Comparison of ENCODE assay signal across 8 cellular contexts in the genomic region with DNA sequence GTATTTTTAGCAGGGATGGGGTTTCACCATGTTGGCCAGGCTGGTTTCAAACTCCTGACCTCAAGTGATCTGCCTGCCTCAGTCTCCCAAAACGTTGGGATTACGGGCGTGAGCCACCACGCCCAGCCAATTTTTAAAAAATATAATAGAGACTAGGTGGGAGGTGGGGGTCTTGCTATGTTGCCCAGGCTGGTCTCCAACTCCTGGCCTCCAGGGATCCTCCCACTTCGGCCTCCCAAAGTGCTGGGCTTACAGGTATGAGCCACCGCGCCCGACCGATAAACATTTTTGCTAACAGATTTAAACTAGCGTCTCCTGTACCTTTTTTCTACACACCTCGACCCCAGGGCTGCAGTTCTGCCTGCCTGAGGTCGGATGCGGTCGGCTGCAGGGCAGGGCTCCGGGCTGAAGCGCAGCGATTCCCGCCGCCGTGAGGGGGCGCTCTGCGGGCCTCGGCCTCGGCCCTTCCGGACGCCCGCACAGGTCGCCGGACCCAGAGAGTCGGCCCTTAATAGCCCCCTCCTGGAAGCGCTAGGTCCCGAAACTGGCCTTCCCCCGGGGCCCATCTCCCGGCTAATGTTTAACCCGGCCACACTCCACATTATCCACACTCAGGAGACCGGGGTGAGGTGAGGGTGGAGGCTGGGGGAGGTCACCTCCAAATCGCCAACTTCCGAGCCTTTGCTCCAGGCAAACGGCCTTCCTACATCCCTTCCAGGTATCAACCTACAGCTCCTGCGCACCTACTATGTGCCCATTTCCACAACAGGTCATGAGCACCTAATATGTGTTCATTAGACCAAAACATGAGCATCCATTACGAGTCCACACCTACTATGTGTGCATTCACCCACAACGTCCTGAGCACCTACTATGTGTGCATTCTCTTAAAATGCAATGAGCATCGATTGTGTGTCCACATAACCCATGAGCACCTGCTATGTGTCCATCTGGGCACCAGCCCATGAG. TPM values are rescaled to one million over a fixed set of nuclear protein-coding genes. Genes with fewer than 3 reads are reported as not detected.
DNase-seq lines count a peak whose midpoint lies in the region; ATAC-seq and TF ChIP-seq lines count a peak whose summit lies in the region.

No MANE protein-coding gene starts in this region.

- CTCF ChIA-PET in GM10248 (lab: Yijun Ruan, JAX): interaction anchor here (1.5 to 12.9 kb wide), 3 partner anchors 12 to 25 kb away, joined by 4 to 201 read pairs (median 53); no protein-coding TSS in a partner anchor
- CTCF ChIA-PET in activated CD8-positive, alpha-beta T cell treated with anti-CD3 and anti-CD28 coated beads for 36 hours (lab: Charles Lee): no interaction called here

- no peaks in the 10 kb centered on the region for H3K9me3 Mint-ChIP-seq in activated CD8-positive, alpha-beta T cell treated with anti-CD3 and anti-CD28 coated beads for 36 hours

- H3K36me3 Mint-ChIP-seq in activated CD8-positive, alpha-beta T cell treated with anti-CD3 and anti-CD28 coated beads for 36 hours (ENCODE audit: low read depth): no peaks in the 10 kb centered on the region

- H3K36me3 ChIP-seq in thoracic aorta: no peaks in the 10 kb centered on the region

- peak overlapping the region; percentile 90 to 95 for H3K27ac ChIP-seq in thoracic aorta

- peak; percentile 76 for DNase-seq in GM10248 (ENCODE audit: extremely low spot score)
- peak; percentile 35 for DNase-seq in activated CD8-positive, alpha-beta T cell treated with anti-CD3 and anti-CD28 coated beads for 36 hours
- DNase-seq in iPS-NIHi7 (ENCODE audit: extremely low spot score): peak; percentile 78
- DNase-seq in thoracic aorta (ENCODE audit: low spot score): no peak
- DNase-seq in cerebellum (ENCODE audit: low spot score): no peak

- ATAC-seq in HG03354 (IDR thresholded peaks at IDR 0.05; ENCODE audit: poor library complexity, severe bottlenecking, unreplicated experiment): peak; percentile 64
- ATAC-seq in activated CD8-positive, alpha-beta T cell treated with anti-CD3 and anti-CD28 coated beads for 36 hours: no peak
- ATAC-seq in thoracic aorta (ENCODE audit: insufficient number of reproducible peaks, low FRiP score, low read depth): no peak
- no peak for ATAC-seq in HG02623 (IDR thresholded peaks at IDR 0.05; ENCODE audit: unreplicated experiment)
- no peak for ATAC-seq in GM21360 (IDR thresholded peaks at IDR 0.05; ENCODE audit: unreplicated experiment)

- H3K4me1 ChIP-seq in thoracic aorta (ENCODE audit: control insufficient read depth in 1 of 2, low read depth in 2 of 2): peaks cover 14 to 33% of the 10 kb centered on the region in 2 donors

- peak overlapping the region; percentile 20 for H3K4me3 ChIP-seq in thoracic aorta

- H3K9me3 ChIP-seq in thoracic aorta: no peaks in the 10 kb centered on the region

- no peak overlapping the region for H3K27ac Mint-ChIP-seq in activated CD8-positive, alpha-beta T cell treated with anti-CD3 and anti-CD28 coated beads for 36 hours

- TF ChIP-seq CTCF in GM10248 (IDR thresholded peaks at IDR 0.05; ENCODE audit: control extremely low read depth, extremely low read depth, low read depth, missing control alignments) (peak; percentile 72), thoracic aorta (IDR thresholded peaks at IDR 0.05) (peak; percentile 60)
- peak; percentile 38 for TF ChIP-seq CTCF in activated CD8-positive, alpha-beta T cell treated with anti-CD3 and anti-CD28 coated beads for 36 hours (IDR thresholded peaks at IDR 0.05)

- intact Hi-C loops in activated CD8-positive, alpha-beta T cell treated with anti-CD3 and anti-CD28 coated beads for 36 hours (cut with micrococcal nuclease): no loop called here

- no peaks in the 10 kb centered on the region for H3K27me3 ChIP-seq in thoracic aorta (replicated peaks; ENCODE audit: insufficient read depth)

- H3K4me3 Mint-ChIP-seq in activated CD8-positive, alpha-beta T cell treated with anti-CD3 and anti-CD28 coated beads for 36 hours: peak overlapping the region; percentile 79

- H3K27me3 Mint-ChIP-seq in activated CD8-positive, alpha-beta T cell treated with anti-CD3 and anti-CD28 coated beads for 36 hours: peaks cover 16% of the 10 kb centered on the region

- H3K4me1 Mint-ChIP-seq in activated CD8-positive, alpha-beta T cell treated with anti-CD3 and anti-CD28 coated beads for 36 hours (ENCODE audit: low read depth): peaks cover 16% of the 10 kb centered on the region

- POLR2A ChIA-PET in GM10248 (lab: Yijun Ruan, JAX): no interaction called here
- POLR2A ChIA-PET in activated CD8-positive, alpha-beta T cell treated with anti-CD3 and anti-CD28 coated beads for 36 hours (lab: Charles Lee): no interaction called here

RNA-seq across cellular contexts. Expression of gene GLIS2, which starts 2.0 kb away (rescaled TPM):
- under 1 TPM; 0.49 to 0.77 TPM for total RNA-seq in activated CD8-positive, alpha-beta T cell treated with anti-CD3 and anti-CD28 coated beads for 36 hours
- total RNA-seq in thoracic aorta (10 to 100 TPM; 19.5 to 32.9 TPM), cerebellum (3.2 TPM)

RNA-seq across cellular contexts. Expression of gene PAM16, which starts 37.3 kb away (rescaled TPM):
- 10 to 100 TPM; 65.9 to 70.1 TPM for total RNA-seq in activated CD8-positive, alpha-beta T cell treated with anti-CD3 and anti-CD28 coated beads for 36 hours
- 10 to 100 TPM; 18.4 to 21.1 TPM for total RNA-seq in thoracic aorta
- 19.1 TPM for total RNA-seq in cerebellum

RNA-seq across cellular contexts. Expression of gene TFAP4, which starts 41.0 kb away (rescaled TPM):
- total RNA-seq in activated CD8-positive, alpha-beta T cell treated with anti-CD3 and anti-CD28 coated beads for 36 hours: 10 to 100 TPM; 34.6 to 36.6 TPM
- total RNA-seq in thoracic aorta (1 to 10 TPM; 3.5 to 7.6 TPM), cerebellum (7.6 TPM)

RNA-seq across cellular contexts. Expression of gene VASN, which starts 57.8 kb away (rescaled TPM):
- total RNA-seq in activated CD8-positive, alpha-beta T cell treated with anti-CD3 and anti-CD28 coated beads for 36 hours: not detected
- total RNA-seq in thoracic aorta: 100 to 1,000 TPM; 197 to 217 TPM
- total RNA-seq in cerebellum: 2.4 TPM

Comparison
In these comparisons a context has a peak if more than half of its experiments do, and no peak if none do; other contexts are left out.
1. DNase-seq: peak in GM10248 (single experiment), activated CD8-positive, alpha-beta T cell treated with anti-CD3 and anti-CD28 coated beads for 36 hours (single experiment) and iPS-NIHi7 (single experiment); none in thoracic aorta (single experiment) and cerebellum (single experiment).
2. Peak in every context shown above with its lines, with median percentiles within 50 percentile points of each other: CTCF ChIP-seq.